16 cellular contexts compared by ENCODE assay signal in genomic region chr11:11142359-11142758, GRCh38.
"Had no signal": no experiment of that assay in that cellular context is flagged by ENCODE, and none has a peak within 500 bp of the region (broad histone marks: within the 10 kb centered on the region; RNA-seq: fewer than 3 reads in every experiment).

No MANE protein-coding gene starts in this region.

- ATAC-seq: activated CD8-positive, alpha-beta T cell treated with anti-CD3 and anti-CD28 coated beads for 36 hours; activated naive CD8-positive, alpha-beta T cell treated with anti-CD3 and anti-CD28 coated beads, Interleukin-2, amount 50 U/mL, for 24 hours; naive thymus-derived CD8-positive, alpha-beta T cell; stimulated activated naive CD8-positive, alpha-beta T cell treated with anti-CD3 and anti-CD28 coated beads, Interleukin-15, Interleukin-2, amounts not matched to agents 100 U/mL and 50 U/mL, for 24 hours had no signal

- H3K9me3 ChIP-seq: breast epithelium, heart right ventricle, SJCRH30 had no signal

- H3K27ac ChIP-seq: epithelial cell of prostate, parathyroid adenoma, SJCRH30 had no signal

- H2AFZ ChIP-seq: parathyroid adenoma had no signal

- H3K4me3 ChIP-seq: breast epithelium, heart right ventricle, SJCRH30 had no signal

- H3K79me2 ChIP-seq: parathyroid adenoma had no signal

- H3K4me1 ChIP-seq: breast epithelium, SJCRH30 had no signal

- DNase-seq: activated CD4-positive, alpha-beta T cell treated with anti-CD3 and anti-CD28 coated beads, Interleukin-2, amount 10 ng/mL, durations not matched to agents 24 days and 14 days; activated CD8-positive, alpha-beta T cell treated with anti-CD3 and anti-CD28 coated beads for 36 hours; activated naive CD4-positive, alpha-beta T cell treated with anti-CD3 and anti-CD28 coated beads, Interleukin-2, amount 10 ng/mL, durations not matched to agents 7 days and 5 days; activated naive CD8-positive, alpha-beta T cell treated with anti-CD3 and anti-CD28 coated beads, Interleukin-2, amount 50 U/mL, for 24 hours; activated T-cell treated with anti-CD3 and anti-CD28 coated beads, Interleukin-2, amount 50 U/mL, for 24 hours; cerebellar nuclear complex; heart right ventricle; immature natural killer cell; kidney glomerular epithelial cell; mesenchymal stem cell; naive thymus-derived CD8-positive, alpha-beta T cell; SJCRH30; stimulated activated naive CD8-positive, alpha-beta T cell treated with anti-CD3 and anti-CD28 coated beads, Interleukin-15, Interleukin-2, amounts not matched to agents 100 U/mL and 50 U/mL, for 24 hours had no signal

- H3K27me3 ChIP-seq: breast epithelium, heart right ventricle, SJCRH30 had no signal

- H3K9ac ChIP-seq: parathyroid adenoma had no signal

- H3K36me3 ChIP-seq: breast epithelium, heart right ventricle, SJCRH30 had no signal
